In the genomic region with DNA sequence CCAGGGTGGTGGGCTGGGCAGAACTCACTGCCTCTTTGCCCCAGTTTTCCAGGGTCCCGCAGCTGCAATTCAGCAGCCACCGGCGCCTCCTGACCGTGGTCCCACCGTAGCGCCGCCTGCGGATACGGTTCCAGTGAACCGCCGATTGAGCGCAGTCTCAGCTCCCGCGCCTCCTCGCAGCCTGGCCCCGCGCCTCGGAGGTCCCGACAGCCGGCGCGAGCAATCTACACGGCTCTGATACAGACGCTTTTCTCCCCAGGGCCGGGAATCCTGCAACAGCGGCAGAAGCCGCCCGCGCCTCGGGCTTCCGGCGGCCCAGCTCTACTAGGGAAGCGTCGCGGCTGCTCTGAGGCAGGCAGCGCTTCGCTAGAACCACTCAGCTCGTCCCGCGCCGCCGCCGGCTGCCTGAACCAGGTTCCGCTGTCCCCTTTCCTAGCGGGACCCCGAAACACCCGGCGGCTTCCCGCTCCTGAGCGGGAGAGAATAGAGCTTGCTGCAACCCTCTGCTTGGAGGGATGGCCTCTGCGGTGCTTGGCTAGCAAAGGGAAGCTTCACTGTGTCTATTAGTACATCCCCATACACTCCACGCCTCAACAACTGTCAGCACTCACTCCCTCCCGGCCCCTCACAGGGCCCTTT, we compare ENCODE assay signal across 1 cellular context.
A peak's percentile ranks its signal among the peaks of the same experiment; 100 is the strongest.
TF ChIP-seq lines count a peak whose summit lies in the region.

No MANE protein-coding gene starts in this region.

TF ChIP-seq in K562, 482 proteins besides CTCF, POLR2A, EP300 and RAD21:
- TF ChIP-seq, protein P1, sequence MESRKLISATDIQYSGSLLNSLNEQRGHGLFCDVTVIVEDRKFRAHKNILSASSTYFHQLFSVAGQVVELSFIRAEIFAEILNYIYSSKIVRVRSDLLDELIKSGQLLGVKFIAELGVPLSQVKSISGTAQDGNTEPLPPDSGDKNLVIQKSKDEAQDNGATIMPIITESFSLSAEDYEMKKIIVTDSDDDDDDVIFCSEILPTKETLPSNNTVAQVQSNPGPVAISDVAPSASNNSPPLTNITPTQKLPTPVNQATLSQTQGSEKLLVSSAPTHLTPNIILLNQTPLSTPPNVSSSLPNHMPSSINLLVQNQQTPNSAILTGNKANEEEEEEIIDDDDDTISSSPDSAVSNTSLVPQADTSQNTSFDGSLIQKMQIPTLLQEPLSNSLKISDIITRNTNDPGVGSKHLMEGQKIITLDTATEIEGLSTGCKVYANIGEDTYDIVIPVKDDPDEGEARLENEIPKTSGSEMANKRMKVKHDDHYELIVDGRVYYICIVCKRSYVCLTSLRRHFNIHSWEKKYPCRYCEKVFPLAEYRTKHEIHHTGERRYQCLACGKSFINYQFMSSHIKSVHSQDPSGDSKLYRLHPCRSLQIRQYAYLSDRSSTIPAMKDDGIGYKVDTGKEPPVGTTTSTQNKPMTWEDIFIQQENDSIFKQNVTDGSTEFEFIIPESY (CRISPR knock-in tag; IDR thresholded peaks at IDR 0.05), result peak; percentile 60; the same call in 1 of the 2 replicates
- TF ChIP-seq PCBP1 (IDR thresholded peaks at IDR 0.05; ENCODE audit: low read depth, low read length, poor library complexity, severe bottlenecking) (no peak), POLR2G (IDR thresholded peaks at IDR 0.05; ENCODE audit: low read depth, low read length) (peak; percentile 41; the same call in 1 of the 2 replicates)
